19 cellular contexts compared by ENCODE assay signal in the genomic region with DNA sequence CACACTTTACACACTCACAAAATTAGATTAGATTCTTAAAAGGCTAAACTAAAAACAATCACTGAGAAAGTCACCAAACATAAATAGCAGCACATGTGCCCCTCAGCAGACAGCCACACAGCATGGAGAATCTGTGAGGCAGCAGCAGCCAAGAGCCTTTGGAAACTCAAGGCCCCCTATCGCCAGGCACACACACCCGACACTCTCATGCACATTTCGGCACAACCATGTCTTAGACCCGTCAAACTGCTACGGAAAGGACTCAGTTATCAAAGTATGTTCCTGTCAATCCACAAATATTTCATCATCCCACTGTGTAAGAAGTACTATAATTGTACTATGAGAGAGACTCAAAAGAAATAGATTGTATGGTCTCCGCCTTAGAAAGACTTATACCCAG. TPM values are rescaled to one million over a fixed set of nuclear protein-coding genes. Genes with fewer than 3 reads are reported as not detected.
"Had no signal": no experiment of that assay in that cellular context is flagged by ENCODE, and none has a peak within 500 bp of the region (broad histone marks: within the 10 kb centered on the region; RNA-seq: fewer than 3 reads in every experiment).

No MANE protein-coding gene starts in this region.

- H3K27me3 ChIP-seq: SJSA1, thyroid gland, vagina had no signal

- H3K9me3 Mint-ChIP-seq: activated naive CD4-positive, alpha-beta T cell treated with anti-CD3 and anti-CD28 coated beads for 36 hours; activated T-helper 17 cell treated with anti-CD3 and anti-CD28 coated beads, Interleukin-2, amount 50 U/mL, for 72 hours; nephron; stimulated activated memory B cell treated with anti-CD40 and anti-IgM and Interleukin-4, amounts not matched to agents 10 μg/mL and 1 μg/mL and 100 μg/mL, for 72 hours had no signal

- H3K36me3 ChIP-seq: prostate gland, SJSA1, thyroid gland, vagina had no signal

- DNase-seq: activated CD4-positive, alpha-beta T cell treated with anti-CD3 and anti-CD28 coated beads for 1 hour; activated CD4-positive, alpha-beta T cell treated with anti-CD3 and anti-CD28 coated beads, Interleukin-2, amount 50 U/mL, for 4 hours; activated naive CD4-positive, alpha-beta T cell treated with anti-CD3 and anti-CD28 coated beads for 36 hours; activated T-cell treated with anti-CD3 and anti-CD28 coated beads for 4 hours; central memory CD4-positive, alpha-beta T cell; effector CD8-positive, alpha-beta T cell; foreskin melanocyte; head of caudate nucleus; occipital lobe; stimulated activated CD4-positive, alpha-beta T cell treated with anti-CD3 and anti-CD28 coated beads, Interleukin-2, amount 100 ng/mL, for 24 hours; thyroid gland had no signal

- H3K27ac ChIP-seq: prostate gland, SJSA1, thyroid gland, vagina had no signal

- H3K27me3 Mint-ChIP-seq: activated T-helper 17 cell treated with anti-CD3 and anti-CD28 coated beads, Interleukin-2, amount 50 U/mL, for 72 hours; stimulated activated memory B cell treated with anti-CD40 and anti-IgM and Interleukin-4, amounts not matched to agents 10 μg/mL and 1 μg/mL and 100 μg/mL, for 72 hours had no signal

- H3K9me3 ChIP-seq: prostate gland, SJSA1, thyroid gland, vagina had no signal

- H3K4me1 ChIP-seq: prostate gland had no signal

- H3K4me3 ChIP-seq: prostate gland, SJSA1, thyroid gland, vagina had no signal

- H3K4me3 Mint-ChIP-seq: activated naive CD4-positive, alpha-beta T cell treated with anti-CD3 and anti-CD28 coated beads for 36 hours; activated T-helper 17 cell treated with anti-CD3 and anti-CD28 coated beads, Interleukin-2, amount 50 U/mL, for 72 hours; nephron; stimulated activated memory B cell treated with anti-CD40 and anti-IgM and Interleukin-4, amounts not matched to agents 10 μg/mL and 1 μg/mL and 100 μg/mL, for 72 hours had no signal

- H3K27ac Mint-ChIP-seq: activated naive CD4-positive, alpha-beta T cell treated with anti-CD3 and anti-CD28 coated beads for 36 hours; activated T-helper 17 cell treated with anti-CD3 and anti-CD28 coated beads, Interleukin-2, amount 50 U/mL, for 72 hours; nephron; stimulated activated memory B cell treated with anti-CD40 and anti-IgM and Interleukin-4, amounts not matched to agents 10 μg/mL and 1 μg/mL and 100 μg/mL, for 72 hours had no signal

- ATAC-seq: activated T-helper 17 cell treated with anti-CD3 and anti-CD28 coated beads, Interleukin-2, amount 50 U/mL, for 72 hours; sciatic nerve; stimulated activated memory B cell treated with anti-CD40 and anti-IgM and Interleukin-4, amounts not matched to agents 10 μg/mL and 1 μg/mL and 100 μg/mL, for 72 hours had no signal

RNA-seq across cellular contexts. Expression of a gene that starts 35.4 kb away (rescaled TPM):
- total RNA-seq: activated naive CD4-positive, alpha-beta T cell treated with anti-CD3 and anti-CD28 coated beads for 36 hours; activated T-helper 17 cell treated with anti-CD3 and anti-CD28 coated beads, Interleukin-2, amount 50 U/mL, for 72 hours; mucosa of gallbladder; occipital lobe; prostate gland; sciatic nerve; SJSA1; vagina had no signal
